In the genomic region with DNA sequence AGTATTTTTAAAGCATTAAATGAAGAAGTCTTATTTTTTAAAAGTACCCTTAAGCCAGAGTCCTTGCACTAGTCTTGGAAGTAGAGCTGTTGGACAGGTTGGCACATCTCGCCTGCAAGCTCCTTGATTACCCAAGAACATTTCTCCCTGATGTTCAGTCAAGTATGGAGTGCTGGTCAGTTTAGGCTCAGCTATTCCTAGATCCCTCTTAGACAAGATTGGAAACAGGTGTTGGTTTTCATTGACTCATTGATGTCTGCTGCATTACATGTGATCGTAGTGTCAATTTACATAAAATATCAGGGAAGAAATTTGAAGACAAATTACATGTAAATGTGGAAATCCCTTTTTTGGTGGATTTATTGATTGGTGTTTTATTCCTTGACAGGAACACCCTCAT, we compare ENCODE assay signal across 24 cellular contexts.
"Had no signal": no experiment of that assay in that cellular context is flagged by ENCODE, and none has a peak within 500 bp of the region (broad histone marks: within the 10 kb centered on the region; RNA-seq: fewer than 3 reads in every experiment).

No MANE protein-coding gene starts in this region.

- H3K27ac ChIP-seq: ascending aorta, cardiac muscle cell, KMS-11, SJSA1 had no signal

- DNase-seq: activated CD4-positive, alpha-beta T cell treated with anti-CD3 and anti-CD28 coated beads for 36 hours; activated CD4-positive, alpha-beta T cell treated with anti-CD3 and anti-CD28 coated beads, Interleukin-2, amount 10 ng/mL, durations not matched to agents 7 days and 5 days; activated CD4-positive, alpha-beta T cell treated with anti-CD3 and anti-CD28 coated beads, Interleukin-2, amount 50 U/mL, for 48 hours; activated CD8-positive, alpha-beta T cell treated with anti-CD3 and anti-CD28 coated beads, Interleukin-2, amount 10 ng/mL, durations not matched to agents 7 days and 5 days; activated gamma-delta T cell; activated naive CD4-positive, alpha-beta T cell treated with Interleukin-2 at 50 U/mL for 16 hours; activated naive CD8-positive, alpha-beta T cell treated with anti-CD3 and anti-CD28 coated beads, Interleukin-2, amount 10 ng/mL, durations not matched to agents 7 days and 5 days; activated T-cell treated with anti-CD3 and anti-CD28 coated beads, Interleukin-2, amount 50 U/mL, for 24 hours; amygdala; NCI-H1092 treated with DMSO at 0.1 percent for 48 hours; NCI-H1417; NCI-H146; NCI-H187; NCI-H2081; NCI-H2171 treated with DMSO at 0.1 percent for 48 hours; NCI-H2227 treated with DMSO at 0.1 percent for 48 hours; NCI-H446; NCI-H524 treated with DMSO at 0.1 percent for 48 hours; SHP77; SK-N-SH had no signal

- H3K4me1 ChIP-seq: ascending aorta, SJSA1 had no signal

- H3K4me3 ChIP-seq: ascending aorta, cardiac muscle cell, SJSA1 had no signal

- H3K9me2 ChIP-seq: SK-N-SH had no signal

- H3K36me3 ChIP-seq: ascending aorta, cardiac muscle cell, SJSA1 had no signal

- H3K9me3 ChIP-seq: ascending aorta, SJSA1, SK-N-SH had no signal

- H3K27me3 ChIP-seq: ascending aorta, cardiac muscle cell had no signal

- H3K4me2 ChIP-seq: KMS-11, SK-N-SH had no signal

- H3K9ac ChIP-seq: KMS-11, SK-N-SH had no signal
